ENCODE assay signal across 14 cellular contexts in genomic region chr22:20324139-20324516, GRCh38. TPM values are rescaled to one million over a fixed set of nuclear protein-coding genes. Genes with fewer than 3 reads are reported as not detected.
DNase-seq lines count a peak whose midpoint lies in the region; ATAC-seq and TF ChIP-seq lines count a peak whose summit lies in the region.
"Had no signal": no experiment of that assay in that cellular context is flagged by ENCODE, and none has a peak within 500 bp of the region (broad histone marks: within the 10 kb centered on the region; RNA-seq: fewer than 3 reads in every experiment).

No MANE protein-coding gene starts in this region.

- H3K36me3 Mint-ChIP-seq in CD8-positive, alpha-beta T cell, result peaks cover 3% of the 10 kb centered on the region
- H3K36me3 Mint-ChIP-seq in T-helper 2 cell treated with Interferon-gamma antibody and Interleukin-4, amounts not matched to agents 5 μg/mL and 100 μg/mL, for 36 hours (ENCODE audit: low read depth), result peaks cover 7% of the 10 kb centered on the region
- no peaks in the 10 kb centered on the region for H3K36me3 Mint-ChIP-seq in activated naive CD4-positive, alpha-beta T cell treated with anti-CD3 and anti-CD28 coated beads, Interleukin-2, amount 50 U/mL, for 72 hours
- H3K36me3 Mint-ChIP-seq: CD14-positive monocyte had no signal

- H3K27ac ChIP-seq in CD8-positive, alpha-beta T cell (ENCODE audit: low read depth, low read length), result no peak overlapping the region
- H3K27ac ChIP-seq: heart left ventricle, SK-N-MC had no signal

- peaks cover 53% of the 10 kb centered on the region for H3K4me1 Mint-ChIP-seq in CD8-positive, alpha-beta T cell (ENCODE audit: low read depth)
- H3K4me1 Mint-ChIP-seq in T-helper 2 cell treated with Interferon-gamma antibody and Interleukin-4, amounts not matched to agents 5 μg/mL and 100 μg/mL, for 36 hours (ENCODE audit: low read depth), result peaks cover 42% of the 10 kb centered on the region

- ATAC-seq in CD8-positive, alpha-beta T cell, result peak; percentile 21
- ATAC-seq in activated naive CD4-positive, alpha-beta T cell treated with anti-CD3 and anti-CD28 coated beads, Interleukin-2, amount 50 U/mL, for 72 hours, result peak; percentile 62 to 74
- ATAC-seq in HG03439 (IDR thresholded peaks at IDR 0.05; ENCODE audit: unreplicated experiment), result no peak
- ATAC-seq: heart left ventricle had no signal

- H3K9me3 Mint-ChIP-seq in CD8-positive, alpha-beta T cell, result peaks cover 2% of the 10 kb centered on the region
- H3K9me3 Mint-ChIP-seq in T-helper 2 cell treated with Interferon-gamma antibody and Interleukin-4, amounts not matched to agents 5 μg/mL and 100 μg/mL, for 36 hours, result no peaks in the 10 kb centered on the region
- no peaks in the 10 kb centered on the region for H3K9me3 Mint-ChIP-seq in activated naive CD4-positive, alpha-beta T cell treated with anti-CD3 and anti-CD28 coated beads, Interleukin-2, amount 50 U/mL, for 72 hours

- peaks cover 26% of the 10 kb centered on the region for H3K4me1 ChIP-seq in CD8-positive, alpha-beta T cell (ENCODE audit: insufficient read depth, low read length)

- H3K36me3 ChIP-seq in CD8-positive, alpha-beta T cell (ENCODE audit: insufficient read depth, low read length), result no peaks in the 10 kb centered on the region
- H3K36me3 ChIP-seq: heart left ventricle had no signal

- H3K27ac Mint-ChIP-seq in CD8-positive, alpha-beta T cell, result peak overlapping the region; percentile 80
- peak overlapping the region; percentile 92 for H3K27ac Mint-ChIP-seq in T-helper 2 cell treated with Interferon-gamma antibody and Interleukin-4, amounts not matched to agents 5 μg/mL and 100 μg/mL, for 36 hours
- peak overlapping the region; percentile 83 to 99 for H3K27ac Mint-ChIP-seq in activated naive CD4-positive, alpha-beta T cell treated with anti-CD3 and anti-CD28 coated beads, Interleukin-2, amount 50 U/mL, for 72 hours

- CTCF ChIA-PET in CD8-positive, alpha-beta T cell (lab: Charles Lee), result no interaction called here

- H3K4me3 Mint-ChIP-seq in CD8-positive, alpha-beta T cell, result no peak overlapping the region
- H3K4me3 Mint-ChIP-seq in T-helper 2 cell treated with Interferon-gamma antibody and Interleukin-4, amounts not matched to agents 5 μg/mL and 100 μg/mL, for 36 hours, result peak overlapping the region; percentile 85
- H3K4me3 Mint-ChIP-seq: CD14-positive monocyte had no signal

- H3K27me3 ChIP-seq in CD8-positive, alpha-beta T cell (ENCODE audit: insufficient read depth, low read length), result no peaks in the 10 kb centered on the region
- H3K27me3 ChIP-seq: heart left ventricle had no signal

- no peaks in the 10 kb centered on the region for H3K9me3 ChIP-seq in CD8-positive, alpha-beta T cell (ENCODE audit: low read length)

- POLR2A ChIA-PET in CD8-positive, alpha-beta T cell (lab: Charles Lee), result no interaction called here

- intact Hi-C loops in CD8-positive, alpha-beta T cell (cut with DNase I, micrococcal nuclease), result loop anchor here in 1 of 2 experiments (5.0 kb wide), 3 partner anchors 138 to 243 kb away; partner anchors contain the start of gene MED15

- no peak overlapping the region for H3K4me3 ChIP-seq in CD8-positive, alpha-beta T cell (ENCODE audit: low read depth, low read length)
- H3K4me3 ChIP-seq: heart left ventricle, SK-N-MC had no signal

- TF ChIP-seq CTCF in CD8-positive, alpha-beta T cell (IDR thresholded peaks at IDR 0.05), result no peak

- peak in 3 of 7 experiments; percentile 37 to 48 (median 45) for DNase-seq in CD8-positive, alpha-beta T cell
- peak; percentile 49 for DNase-seq in T-helper 2 cell treated with Interferon-gamma antibody and Interleukin-4, amounts not matched to agents 5 μg/mL and 100 μg/mL, for 36 hours (ENCODE audit: low spot score)
- DNase-seq in activated naive CD4-positive, alpha-beta T cell treated with anti-CD3 and anti-CD28 coated beads, Interleukin-2, amount 50 U/mL, for 72 hours (ENCODE audit: low spot score in 2 of 2), result peak in 1 of 2 donors; percentile 50
- peak; percentile 48 to 49 for DNase-seq in stimulated activated CD4-positive, alpha-beta T cell treated with anti-CD3 and anti-CD28 coated beads, Interleukin-15, amount 100 ng/mL, for 48 hours (ENCODE audit: low read depth in 2 of 2)
- DNase-seq in occipital lobe (lab: John Stamatoyannopoulos, UW), result no peak
- DNase-seq in globus pallidus (ENCODE audit: low spot score), result no peak
- no peak for DNase-seq in NCI-H748 (lab: John Stamatoyannopoulos, UW; ENCODE audit: unreplicated experiment)
- DNase-seq: GDM1, KBM-7, NCI-H2081 had no signal

- H3K27me3 Mint-ChIP-seq in CD8-positive, alpha-beta T cell (ENCODE audit: low read depth), result no peaks in the 10 kb centered on the region
- H3K27me3 Mint-ChIP-seq in T-helper 2 cell treated with Interferon-gamma antibody and Interleukin-4, amounts not matched to agents 5 μg/mL and 100 μg/mL, for 36 hours (ENCODE audit: low read depth), result no peaks in the 10 kb centered on the region

RNA-seq across cellular contexts. Expression of gene DGCR6L, which starts 4.3 kb away (rescaled TPM):
- total RNA-seq in CD8-positive, alpha-beta T cell, result 10 to 100 TPM; 29.8 to 32.9 TPM
- 10 to 100 TPM in 1 of 2 donors, 1 to 10 TPM in 1; 8.6 to 29.6 TPM for total RNA-seq in activated naive CD4-positive, alpha-beta T cell treated with anti-CD3 and anti-CD28 coated beads, Interleukin-2, amount 50 U/mL, for 72 hours
- 25.1 TPM for total RNA-seq in occipital lobe

RNA-seq across cellular contexts. Expression of gene RTN4R, which starts 56.0 kb away (rescaled TPM):
- 1 to 10 TPM; 1.1 to 1.2 TPM for total RNA-seq in CD8-positive, alpha-beta T cell
- 1 to 10 TPM; 1.1 to 2.2 TPM for total RNA-seq in activated naive CD4-positive, alpha-beta T cell treated with anti-CD3 and anti-CD28 coated beads, Interleukin-2, amount 50 U/mL, for 72 hours
- 9.5 TPM for total RNA-seq in occipital lobe

Comparison
In these comparisons a context has a peak if more than half of its experiments do, and no peak if none do; other contexts are left out.
1. DNase-seq: peak in T-helper 2 cell treated with Interferon-gamma antibody and Interleukin-4, amounts not matched to agents 5 μg/mL and 100 μg/mL, for 36 hours (single experiment) and stimulated activated CD4-positive, alpha-beta T cell treated with anti-CD3 and anti-CD28 coated beads, Interleukin-15, amount 100 ng/mL, for 48 hours (2 of 2); none in occipital lobe (single experiment), globus pallidus (single experiment) and NCI-H748 (single experiment).
2. Peak in every context shown above with its lines, with median percentiles within 50 percentile points of each other: H3K27ac Mint-ChIP-seq.